ENCODE assay signal across 13 cellular contexts in the genomic region with DNA sequence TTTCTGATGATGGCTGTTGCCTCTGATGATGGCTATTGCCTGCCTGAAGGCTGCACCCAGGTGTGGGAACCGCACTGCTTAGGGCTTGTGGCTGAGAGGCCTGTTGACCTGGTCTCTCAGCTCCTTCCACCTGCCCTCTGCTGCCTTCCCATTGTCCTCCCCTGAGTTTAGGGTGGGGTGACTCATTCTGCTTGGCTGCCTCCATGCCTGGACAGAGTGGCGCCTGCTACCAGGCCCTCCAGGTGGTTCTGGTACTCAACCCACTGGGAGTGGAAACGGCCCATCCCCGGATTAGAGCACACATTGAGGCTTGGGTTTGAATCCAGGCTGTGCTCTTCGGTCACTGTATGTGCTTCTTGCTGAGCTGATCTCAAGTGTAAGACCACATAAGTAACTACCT.
"Had no signal": no experiment of that assay in that cellular context is flagged by ENCODE, and none has a peak within 500 bp of the region (broad histone marks: within the 10 kb centered on the region; RNA-seq: fewer than 3 reads in every experiment).

No MANE protein-coding gene starts in this region.

- H3K4me3 ChIP-seq: esophagus squamous epithelium, left ventricle myocardium inferior, psoas muscle, right lobe of liver, transverse colon had no signal

- DNase-seq: activated CD4-positive, alpha-beta T cell treated with anti-CD3 and anti-CD28 coated beads for 48 hours; activated CD8-positive, alpha-beta memory T cell treated with anti-CD3 and anti-CD28 coated beads, Interleukin-2, amount 50 U/mL, for 48 hours; activated CD8-positive, alpha-beta T cell treated with anti-CD3 and anti-CD28 coated beads, Interleukin-2, amount 10 ng/mL, durations not matched to agents 7 days and 5 days; activated naive CD4-positive, alpha-beta T cell treated with anti-CD3 and anti-CD28 coated beads for 36 hours; esophagus squamous epithelium; foreskin fibroblast; left ventricle myocardium inferior; mesenchymal stem cell; psoas muscle; right lobe of liver; stimulated activated CD4-positive, alpha-beta T cell treated with anti-CD3 and anti-CD28 coated beads, Interleukin-2, amount 100 ng/mL, for 24 hours; stimulated activated naive B cell treated with anti-CD40 and anti-IgM and Interleukin-4, amounts not matched to agents 10 μg/mL and 1 μg/mL and 100 μg/mL, for 72 hours; transverse colon had no signal

- ATAC-seq: activated CD8-positive, alpha-beta T cell treated with anti-CD3 and anti-CD28 coated beads, Interleukin-2, amount 10 ng/mL, durations not matched to agents 7 days and 5 days; psoas muscle; right lobe of liver; stimulated activated naive B cell treated with anti-CD40 and anti-IgM and Interleukin-4, amounts not matched to agents 10 μg/mL and 1 μg/mL and 100 μg/mL, for 72 hours had no signal

- H3K27me3 ChIP-seq: esophagus squamous epithelium, right lobe of liver, transverse colon had no signal

- H3K27ac ChIP-seq: esophagus squamous epithelium, left ventricle myocardium inferior, psoas muscle, right lobe of liver, transverse colon had no signal

- H3K4me1 ChIP-seq: esophagus squamous epithelium, left ventricle myocardium inferior, psoas muscle, right lobe of liver, transverse colon had no signal

- H3K36me3 ChIP-seq: esophagus squamous epithelium, left ventricle myocardium inferior, right lobe of liver, transverse colon had no signal

- H3K9me3 ChIP-seq: esophagus squamous epithelium, psoas muscle, right lobe of liver, transverse colon had no signal
